In the genomic region with DNA sequence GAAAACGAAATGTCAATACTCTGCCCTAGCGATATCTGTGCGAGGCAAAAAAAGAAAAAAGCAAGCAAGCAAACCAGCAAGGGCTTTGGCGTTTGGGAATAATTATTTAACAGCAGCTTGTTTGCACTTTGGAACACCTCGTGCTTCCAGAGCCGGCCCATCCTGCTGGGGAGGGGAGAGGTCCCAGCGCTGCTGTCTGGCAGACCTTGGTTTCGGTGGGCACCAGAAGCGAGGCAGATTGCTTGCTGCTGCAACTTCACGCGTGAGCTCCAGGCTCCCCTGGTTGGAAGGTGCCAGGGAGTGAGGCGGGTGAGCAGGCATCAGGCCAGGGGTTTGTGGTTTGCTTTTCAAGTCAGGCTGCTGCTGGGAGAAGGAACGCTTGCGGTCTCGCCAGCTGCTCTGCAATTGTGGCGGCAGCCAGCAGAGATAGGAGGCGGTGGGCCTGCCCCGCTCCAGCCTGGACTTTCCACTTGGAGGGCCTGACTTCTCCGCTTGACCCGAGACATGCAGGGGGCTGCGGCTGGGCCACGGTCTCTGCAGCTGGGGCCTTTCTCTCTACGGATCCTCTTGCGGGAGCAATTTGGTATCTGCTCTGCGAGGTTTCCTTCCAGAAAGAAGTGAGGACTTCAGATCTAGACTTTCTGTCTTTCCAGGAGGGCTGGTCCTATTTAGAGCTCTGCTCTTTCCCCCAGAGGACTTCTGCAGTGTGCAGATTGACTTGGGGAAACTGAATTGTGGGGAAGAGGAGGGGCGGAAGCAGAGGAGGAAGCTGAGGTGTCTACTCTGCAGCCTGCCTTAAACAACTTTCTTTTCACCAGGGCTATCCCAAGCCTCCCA, we compare ENCODE assay signal across 8 cellular contexts.
A peak's percentile ranks its signal among the peaks of the same experiment; 100 is the strongest.
DNase-seq lines count a peak whose midpoint lies in the region; ATAC-seq and TF ChIP-seq lines count a peak whose summit lies in the region.

No MANE protein-coding gene starts in this region.

- TF ChIP-seq CTCF in AG09309 (IDR thresholded peaks at IDR 0.05; ENCODE audit: control insufficient read depth, insufficient read depth, low read depth, low read length, missing control alignments) = no peak
- no peak for TF ChIP-seq CTCF in esophagus squamous epithelium (IDR thresholded peaks at IDR 0.05)
- no peak for TF ChIP-seq CTCF in nephron progenitor cell (IDR thresholded peaks at IDR 0.05)

- peak overlapping the region; percentile 26 for H3K4me3 ChIP-seq in AG09309 (ENCODE audit: control insufficient read depth, low read depth, low read length)
- H3K4me3 ChIP-seq in esophagus squamous epithelium = peak overlapping the region; percentile 18 to 60 (median 42)

- H3K4me3 Mint-ChIP-seq in nephron progenitor cell = no peak overlapping the region

- H3K36me3 ChIP-seq in esophagus squamous epithelium = no peaks in the 10 kb centered on the region

- peaks cover 22% of the 10 kb centered on the region for H3K36me3 Mint-ChIP-seq in nephron progenitor cell (ENCODE audit: low read depth)

- intact Hi-C loops in esophagus squamous epithelium (cut with DNase I) = no loop called here

- H3K27ac Mint-ChIP-seq in nephron progenitor cell = peak overlapping the region; percentile 98

- no peak for TF ChIP-seq POLR2A in esophagus squamous epithelium (IDR thresholded peaks at IDR 0.05)

- peaks cover 12 to 45% (median 26%) of the 10 kb centered on the region in 3 donors for H3K4me1 ChIP-seq in esophagus squamous epithelium

- no peaks in the 10 kb centered on the region for H3K27me3 ChIP-seq in esophagus squamous epithelium

- no peaks in the 10 kb centered on the region for H3K27me3 Mint-ChIP-seq in nephron progenitor cell (ENCODE audit: low read depth, poor library complexity)

- H3K9me3 Mint-ChIP-seq in nephron progenitor cell = no peaks in the 10 kb centered on the region

- H3K9me3 ChIP-seq in esophagus squamous epithelium = no peaks in the 10 kb centered on the region

- DNase-seq in AG09309 (ENCODE audit: low read depth) (peak; percentile 67), NCI-H774 (lab: John Stamatoyannopoulos, UW) (peak; percentile 11), esophagus squamous epithelium (lab: John Stamatoyannopoulos, UW) (no peak), nephron progenitor cell (no peak), ureter (ENCODE audit: low spot score) (peak; percentile 85)
- DNase-seq in activated T-cell treated with anti-CD3 and anti-CD28 coated beads, Interleukin-2, amount 50 U/mL, for 1 hour = peak; percentile 53

- ATAC-seq in GM21576 (IDR thresholded peaks at IDR 0.05; ENCODE audit: unreplicated experiment) (peak; percentile 42), GM19328 (IDR thresholded peaks at IDR 0.05; ENCODE audit: unreplicated experiment) (no peak)

- H3K27ac ChIP-seq in esophagus squamous epithelium = peak overlapping the region; percentile 43 to 87 (median 72)

- 5 to 8% methylated on average over 7 to 11 of the region's 26 CpGs for WGBS in esophagus squamous epithelium, 2 donors

- peaks cover 68% of the 10 kb centered on the region for H3K4me1 Mint-ChIP-seq in nephron progenitor cell

Comparison
In these comparisons a context has a peak if more than half of its experiments do, and no peak if none do; other contexts are left out.
1. DNase-seq: peak in AG09309 (single experiment), NCI-H774 (single experiment), activated T-cell treated with anti-CD3 and anti-CD28 coated beads, Interleukin-2, amount 50 U/mL, for 1 hour (single experiment) and ureter (single experiment); none in esophagus squamous epithelium (single experiment) and nephron progenitor cell (single experiment).